Comparison of ENCODE assay signal across 24 cellular contexts in genomic region chr17:5580974-5581373, GRCh38. TPM values are rescaled to one million over a fixed set of nuclear protein-coding genes. Genes with fewer than 3 reads are reported as not detected.
DNase-seq lines count a peak whose midpoint lies in the region; ATAC-seq and TF ChIP-seq lines count a peak whose summit lies in the region.
"Had no signal": no experiment of that assay in that cellular context is flagged by ENCODE, and none has a peak within 500 bp of the region (broad histone marks: within the 10 kb centered on the region; RNA-seq: fewer than 3 reads in every experiment).

No MANE protein-coding gene starts in this region.

- peaks cover 83 to 92% of the 10 kb centered on the region in 2 donors for H3K4me1 Mint-ChIP-seq in immature natural killer cell

- H2AFZ ChIP-seq in mammary epithelial cell (ENCODE audit: low read depth, low read length) = no peak overlapping the region
- no peak overlapping the region for H2AFZ ChIP-seq in MM.1S (ENCODE audit: low read length)

- peaks cover 1 to 4% (median 3%) of the 10 kb centered on the region in 3 donors for H3K27me3 Mint-ChIP-seq in immature natural killer cell (ENCODE audit: low read depth in 3 of 3)

- TF ChIP-seq POLR2A in breast epithelium (IDR thresholded peaks at IDR 0.05) = no peak

- no peaks in the 10 kb centered on the region for H3K9me3 Mint-ChIP-seq in immature natural killer cell
- H3K9me3 Mint-ChIP-seq: type B pancreatic cell had no signal

- CTCF ChIA-PET in mammary epithelial cell (lab: Charles Lee; ENCODE audit: low non-redundant PET) = no interaction called here

- peaks cover 36% of the 10 kb centered on the region for H3K4me1 ChIP-seq in mammary epithelial cell (ENCODE audit: insufficient read depth, low read length)
- peaks cover 0 to 2% of the 10 kb centered on the region in 2 donors for H3K4me1 ChIP-seq in breast epithelium
- peaks cover 35% of the 10 kb centered on the region for H3K4me1 ChIP-seq in MM.1S (ENCODE audit: low read length)

- DNase-seq in mammary epithelial cell (no peak), breast epithelium (ENCODE audit: low spot score in 2 of 2) (no peak), MM.1S (no peak), immature natural killer cell (no peak), LoVo (ENCODE audit: low spot score) (no peak), H7 (no peak)
- DNase-seq in NK-92 treated with Interleukin-12 subunit alpha and Interleukin-12 subunit beta, amount 100 ng/mL, for 24 hours (lab: John Stamatoyannopoulos, UW) = no peak
- DNase-seq: activated CD4-positive, alpha-beta T cell treated with anti-CD3 and anti-CD28 coated beads for 48 hours; activated CD8-positive, alpha-beta memory T cell treated with anti-CD3 and anti-CD28 coated beads, Interleukin-2, amount 50 U/mL, for 48 hours; dorsolateral prefrontal cortex; erythroblast; H9; NCI-H1105; NCI-H82; occipital lobe; stimulated activated naive CD4-positive, alpha-beta T cell had no signal

- H3K9me3 ChIP-seq in mammary epithelial cell (replicated peaks; ENCODE audit: insufficient read depth, low read length) = no peaks in the 10 kb centered on the region
- H3K9me3 ChIP-seq in breast epithelium = no peaks in the 10 kb centered on the region
- H3K9me3 ChIP-seq in MM.1S (replicated peaks; ENCODE audit: insufficient read depth, low read length) = no peaks in the 10 kb centered on the region
- H3K9me3 ChIP-seq: right atrium auricular region had no signal

- dilution Hi-C loops in mammary epithelial cell (cut with HindIII; ENCODE audit: low sequenced_read_pairs) = no loop called here

- TSS peak; percentile 1 for BruUV-seq in mammary epithelial cell (replicated peaks; lab: Mats Ljungman, UMichigan)

- no peak overlapping the region for H3K4me2 ChIP-seq in mammary epithelial cell (ENCODE audit: insufficient read depth, low read depth, low read length)
- peak overlapping the region; percentile 7; the same call in 1 of the 2 replicates for H3K4me2 ChIP-seq in MM.1S (ENCODE audit: low read depth, low read length)

- H3K27ac ChIP-seq in mammary epithelial cell (ENCODE audit: insufficient read depth, low read depth, low read length) = no peak overlapping the region
- H3K27ac ChIP-seq in breast epithelium = no peak overlapping the region
- H3K27ac ChIP-seq in MM.1S (ENCODE audit: low read length) = no peak overlapping the region
- H3K27ac ChIP-seq: cardiac muscle cell, dorsolateral prefrontal cortex, HL-60, right atrium auricular region, SK-N-MC had no signal

- no peak overlapping the region for H3K4me3 ChIP-seq in mammary epithelial cell (replicated peaks in 1 of 3; ENCODE audit: insufficient read depth in 1 of 3, low read depth in 2 of 3, low read length in 3 of 3)
- H3K4me3 ChIP-seq in breast epithelium = no peak overlapping the region
- no peak overlapping the region for H3K4me3 ChIP-seq in MM.1S (ENCODE audit: low read length)
- no peak overlapping the region for H3K4me3 ChIP-seq in H7 (ENCODE audit: insufficient read depth, low read depth, low read length)
- H3K4me3 ChIP-seq: cardiac muscle cell, dorsolateral prefrontal cortex, right atrium auricular region, SK-N-MC had no signal

- H3K27ac Mint-ChIP-seq in immature natural killer cell = peak overlapping the region; percentile 53 to 96 (median 93)
- H3K27ac Mint-ChIP-seq: H9, type B pancreatic cell had no signal

- no peaks in the 10 kb centered on the region for H4K20me1 ChIP-seq in mammary epithelial cell (ENCODE audit: insufficient read depth, low read length)
- no peaks in the 10 kb centered on the region for H4K20me1 ChIP-seq in MM.1S (ENCODE audit: insufficient read depth, low read length)

- intact Hi-C loops in mammary epithelial cell (cut with micrococcal nuclease) = loop anchor here (10.0 kb wide), 2 partner anchors 336 to 386 kb away; partner anchors contain the start of gene ZNF594
- intact Hi-C loops in breast epithelium (cut with DNase I; ENCODE audit: low total_unique reads) = no loop called here

- H3K36me3 Mint-ChIP-seq in immature natural killer cell = peaks cover 26 to 47% (median 27%) of the 10 kb centered on the region in 3 donors
- H3K36me3 Mint-ChIP-seq: type B pancreatic cell had no signal

- no peak for TF ChIP-seq CTCF in mammary epithelial cell (conservative IDR thresholded peaks at IDR 0.05 in 1 of 2, IDR thresholded peaks at IDR 0.05 in 1 of 2; ENCODE audit: extremely low read depth in 1 of 2, insufficient read depth in 1 of 2, low read depth in 1 of 2, low read length in 2 of 2)
- no peak for TF ChIP-seq CTCF in breast epithelium (IDR thresholded peaks at IDR 0.05)
- no peak for TF ChIP-seq CTCF in MM.1S (IDR thresholded peaks at IDR 0.05; ENCODE audit: low read length)

- in situ Hi-C loops in mammary epithelial cell (cut with MboI; ENCODE audit: low sequenced_read_pairs in 2 of 2) = loop anchor here in 1 of 2 donors (5.0 to 10.0 kb wide), 2 partner anchors 74 to 1074 kb away; partner anchors contain the start of genes C17orf100 and MED31

- H3K36me3 ChIP-seq in mammary epithelial cell (ENCODE audit: insufficient read depth, low read length) (no peaks in the 10 kb centered on the region), breast epithelium (no peaks in the 10 kb centered on the region), MM.1S (replicated peaks; ENCODE audit: insufficient read depth, low read length) (0 out of 2 replicates have a peak, but pooled peaks cover 5% of the 10 kb centered on the region), H7 (replicated peaks; ENCODE audit: control insufficient read depth, insufficient read depth, low read length) (no peaks in the 10 kb centered on the region)
- H3K36me3 ChIP-seq: cardiac muscle cell, right atrium auricular region had no signal

- peaks cover 10% of the 10 kb centered on the region for H3F3A ChIP-seq in MM.1S (ENCODE audit: insufficient read depth, low read length)

- H3K79me2 ChIP-seq in mammary epithelial cell (ENCODE audit: insufficient read depth, low read length) (no peaks in the 10 kb centered on the region), MM.1S (ENCODE audit: low read length) (peaks cover 20% of the 10 kb centered on the region)

- 31% methylated on average over 3 of the region's 3 CpGs for WGBS in mammary epithelial cell (ENCODE audit: low coverage, missing lambda C conversion rate)

- no peak overlapping the region for H3K9ac ChIP-seq in mammary epithelial cell (ENCODE audit: insufficient read depth, low read length)
- no peak overlapping the region for H3K9ac ChIP-seq in MM.1S (ENCODE audit: low read length)

- no peak for ATAC-seq in GM21717 (IDR thresholded peaks at IDR 0.05; ENCODE audit: unreplicated experiment)
- ATAC-seq: left lobe of liver, Panc1 had no signal

- H3K27me3 ChIP-seq in mammary epithelial cell (ENCODE audit: insufficient read depth, low read length) = no peaks in the 10 kb centered on the region
- no peaks in the 10 kb centered on the region for H3K27me3 ChIP-seq in breast epithelium
- H3K27me3 ChIP-seq in MM.1S (replicated peaks; ENCODE audit: insufficient read depth, low read length) = no peaks in the 10 kb centered on the region
- no peaks in the 10 kb centered on the region for H3K27me3 ChIP-seq in H7 (ENCODE audit: control insufficient read depth, insufficient read depth, low read length)
- H3K27me3 ChIP-seq: cardiac muscle cell, dorsolateral prefrontal cortex, right atrium auricular region had no signal

- H3K4me3 Mint-ChIP-seq in immature natural killer cell = peak overlapping the region in 4 of 5 donors; percentile 26 to 57 (median 29)
- H3K4me3 Mint-ChIP-seq: H9, type B pancreatic cell had no signal

- no peaks in the 10 kb centered on the region for H3K9me2 ChIP-seq in MM.1S (replicated peaks; ENCODE audit: insufficient read depth, low read length)

RNA-seq across cellular contexts. Expression of gene NLRP1, which starts 3.3 kb away (rescaled TPM):
- total RNA-seq in mammary epithelial cell (10 to 100 TPM; 27.3 to 48.3 TPM), breast epithelium (10 to 100 TPM; 27.4 to 35.1 (median 29.6) TPM)
- polyA plus RNA-seq in mammary epithelial cell (6.6 TPM), immature natural killer cell (10 to 100 TPM in 2 of 3 donors, 1 to 10 TPM in 1; 7.9 to 31.7 (median 10.5) TPM)
- 10.7 TPM for polyA minus RNA-seq in mammary epithelial cell
- 2.5 and 3.2 TPM in 2 replicates for total RNA-seq in H7 (2014; rRNA removed; shearing (Covaris generic))
